ENCODE assay signal across 11 cellular contexts in genomic region chr6:13668291-13668928, GRCh38. TPM values are rescaled to one million over a fixed set of nuclear protein-coding genes. Genes with fewer than 3 reads are reported as not detected.
DNase-seq lines count a peak whose midpoint lies in the region; ATAC-seq and TF ChIP-seq lines count a peak whose summit lies in the region.
"Had no signal": no experiment of that assay in that cellular context is flagged by ENCODE, and none has a peak within 500 bp of the region (broad histone marks: within the 10 kb centered on the region; RNA-seq: fewer than 3 reads in every experiment).

No MANE protein-coding gene starts in this region.

- H3K9ac ChIP-seq in KMS-11 = peak overlapping the region; percentile 41; the same call in 1 of the 2 replicates

- H2AFZ ChIP-seq in KMS-11 (ENCODE audit: low read depth) = no peak overlapping the region

- no peaks in the 10 kb centered on the region for H3K36me3 ChIP-seq in KMS-11 (ENCODE audit: insufficient read depth)

- H4K20me1 ChIP-seq in KMS-11 (ENCODE audit: insufficient read depth) = 0 out of 2 replicates have a peak, but pooled peaks cover under 1% of the 10 kb centered on the region

- no peak for TF ChIP-seq CTCF in KMS-11 (conservative IDR thresholded peaks at IDR 0.05; ENCODE audit: low read depth, low read length)

- peaks cover 96% of the 10 kb centered on the region for H3K4me1 ChIP-seq in KMS-11 (ENCODE audit: low read depth, poor library complexity, severe bottlenecking)

- no peak for DNase-seq in activated T-cell treated with anti-CD3 and anti-CD28 coated beads, Interleukin-2, amount 50 U/mL, for 72 hours
- no peak for DNase-seq in activated T-cell treated with anti-CD3 and anti-CD28 coated beads, Interleukin-2, amount 50 U/mL, for 1 hour
- DNase-seq in amniotic epithelial cell (ENCODE audit: low read depth) (peak; percentile 53), T-helper 9 cell (no peak), DMS79 (lab: John Stamatoyannopoulos, UW) (no peak)
- DNase-seq: left cardiac atrium, posterior cingulate gyrus had no signal

- H3K27me3 ChIP-seq in KMS-11 (ENCODE audit: insufficient read depth, low read depth) = no peaks in the 10 kb centered on the region

- peak overlapping the region; percentile 84 for H3K27ac ChIP-seq in KMS-11

- peak overlapping the region; percentile 80 for H3K27ac Mint-ChIP-seq in activated T-cell treated with anti-CD3 and anti-CD28 coated beads, Interleukin-2, amount 50 U/mL, for 72 hours
- peak overlapping the region; percentile 79 for H3K27ac Mint-ChIP-seq in stimulated activated naive CD8-positive, alpha-beta T cell treated with anti-CD3 and anti-CD28 coated beads, Interleukin-15, Interleukin-2, amounts not matched to agents 100 ng/mL and 50 ng/mL, for 24 hours

- peaks cover 83% of the 10 kb centered on the region for H3K4me1 Mint-ChIP-seq in activated T-cell treated with anti-CD3 and anti-CD28 coated beads, Interleukin-2, amount 50 U/mL, for 72 hours (ENCODE audit: low read depth)
- H3K4me1 Mint-ChIP-seq in stimulated activated naive CD8-positive, alpha-beta T cell treated with anti-CD3 and anti-CD28 coated beads, Interleukin-15, Interleukin-2, amounts not matched to agents 100 ng/mL and 50 ng/mL, for 24 hours (ENCODE audit: low read depth) = peaks cover 94% of the 10 kb centered on the region

- no peak overlapping the region for H3K4me3 ChIP-seq in KMS-11 (IDR thresholded peaks at IDR 0.05; ENCODE audit: insufficient read depth, low read depth, low read length)

- no peaks in the 10 kb centered on the region for H3K27me3 Mint-ChIP-seq in activated T-cell treated with anti-CD3 and anti-CD28 coated beads, Interleukin-2, amount 50 U/mL, for 72 hours (ENCODE audit: low read depth)
- no peaks in the 10 kb centered on the region for H3K27me3 Mint-ChIP-seq in stimulated activated naive CD8-positive, alpha-beta T cell treated with anti-CD3 and anti-CD28 coated beads, Interleukin-15, Interleukin-2, amounts not matched to agents 100 ng/mL and 50 ng/mL, for 24 hours
- H3K27me3 Mint-ChIP-seq: IgD-negative memory B cell had no signal

- H3K9me3 Mint-ChIP-seq in activated T-cell treated with anti-CD3 and anti-CD28 coated beads, Interleukin-2, amount 50 U/mL, for 72 hours = no peaks in the 10 kb centered on the region
- no peaks in the 10 kb centered on the region for H3K9me3 Mint-ChIP-seq in stimulated activated naive CD8-positive, alpha-beta T cell treated with anti-CD3 and anti-CD28 coated beads, Interleukin-15, Interleukin-2, amounts not matched to agents 100 ng/mL and 50 ng/mL, for 24 hours

- peak overlapping the region; percentile 68 for H3K4me3 Mint-ChIP-seq in activated T-cell treated with anti-CD3 and anti-CD28 coated beads, Interleukin-2, amount 50 U/mL, for 72 hours
- peak overlapping the region; percentile 44 for H3K4me3 Mint-ChIP-seq in stimulated activated naive CD8-positive, alpha-beta T cell treated with anti-CD3 and anti-CD28 coated beads, Interleukin-15, Interleukin-2, amounts not matched to agents 100 ng/mL and 50 ng/mL, for 24 hours

- peaks cover 95% of the 10 kb centered on the region for H3K79me2 ChIP-seq in KMS-11 (ENCODE audit: insufficient read depth, low read depth)

- peaks cover 0 to 10% of the 10 kb centered on the region in 2 donors for H3K36me3 Mint-ChIP-seq in activated T-cell treated with anti-CD3 and anti-CD28 coated beads, Interleukin-2, amount 50 U/mL, for 72 hours (ENCODE audit: insufficient read depth in 2 of 2)
- peaks cover 18% of the 10 kb centered on the region for H3K36me3 Mint-ChIP-seq in stimulated activated naive CD8-positive, alpha-beta T cell treated with anti-CD3 and anti-CD28 coated beads, Interleukin-15, Interleukin-2, amounts not matched to agents 100 ng/mL and 50 ng/mL, for 24 hours (ENCODE audit: low read depth)

- peak overlapping the region; percentile 74 for H3K4me2 ChIP-seq in KMS-11

- ATAC-seq in activated T-cell treated with anti-CD3 and anti-CD28 coated beads, Interleukin-2, amount 50 U/mL, for 72 hours (replicated peaks in 1 of 2) = peak; percentile 84 to 90
- no peak for ATAC-seq in HG03521 (IDR thresholded peaks at IDR 0.05; ENCODE audit: unreplicated experiment)
- ATAC-seq: left cardiac atrium had no signal

RNA-seq across cellular contexts. Expression of gene RANBP9, which starts 43.2 kb away (rescaled TPM):
- total RNA-seq in activated T-cell treated with anti-CD3 and anti-CD28 coated beads, Interleukin-2, amount 50 U/mL, for 72 hours = 10 to 100 TPM; 74.9 to 78.0 TPM

RNA-seq across cellular contexts. Expression of gene NOL7, which starts 53.3 kb away (rescaled TPM):
- 10 to 100 TPM; 51.5 to 54.3 TPM for total RNA-seq in activated T-cell treated with anti-CD3 and anti-CD28 coated beads, Interleukin-2, amount 50 U/mL, for 72 hours
